Comparison of ENCODE assay signal across 27 cellular contexts in genomic region chr7:114279901-114280300, GRCh38.
"Had no signal": no experiment of that assay in that cellular context is flagged by ENCODE, and none has a peak within 500 bp of the region (broad histone marks: within the 10 kb centered on the region; RNA-seq: fewer than 3 reads in every experiment).

No MANE protein-coding gene starts in this region.

- DNase-seq: stimulated activated CD4-positive, alpha-beta T cell treated with anti-CD3 and anti-CD28 coated beads, Interleukin-2, amount 100 ng/mL, for 48 hours; stimulated activated CD4-positive, alpha-beta T cell treated with anti-CD3 and anti-CD28 coated beads, Interleukin-4, amount 100 ng/mL, for 1 hour; stimulated activated CD4-positive, alpha-beta T cell treated with anti-CD3 and anti-CD28 coated beads, Interleukin-4, amount 100 ng/mL, for 24 hours; stimulated activated CD4-positive, alpha-beta T cell treated with anti-CD3 and anti-CD28 coated beads, Interleukin-4, amount 100 ng/mL, for 4 hours; stimulated activated CD8-positive, alpha-beta memory T cell treated with anti-CD3 and anti-CD28 coated beads, Interleukin-4, amount 100 ng/mL, for 48 hours; stimulated activated naive B cell treated with anti-CD40 and anti-IgM and Interleukin-4, amounts not matched to agents 10 μg/mL and 1 μg/mL and 100 μg/mL, for 72 hours; stimulated activated naive CD4-positive, alpha-beta T cell; stimulated activated naive CD4-positive, alpha-beta T cell treated with Interleukin-2 at 50 U/mL for 16 hours; stimulated activated naive CD8-positive, alpha-beta T cell treated with anti-CD3 and anti-CD28 coated beads, Interleukin-15, amount 100 ng/mL, for 72 hours; stimulated activated naive CD8-positive, alpha-beta T cell treated with anti-CD3 and anti-CD28 coated beads, Interleukin-15, Interleukin-2, amounts not matched to agents 100 U/mL and 50 U/mL, for 24 hours; stomach; substantia nigra; testis; thyroid gland; tibial artery; transverse colon; trophoblast cell; upper lobe of left lung; upper lobe of right lung; uterus had no signal

- H3K27ac ChIP-seq: stomach, suprapubic skin, testis, thoracic aorta, thyroid gland, tibial artery, tibial nerve, transverse colon, upper lobe of left lung, upper lobe of right lung, uterus, vagina had no signal

- FAIRE-seq: urothelium cell line had no signal

- H3K9me3 ChIP-seq: stomach, suprapubic skin, testis, thoracic aorta, thyroid gland, tibial artery, tibial nerve, transverse colon, upper lobe of left lung, upper lobe of right lung, uterus, vagina had no signal

- ATAC-seq: stimulated activated effector memory CD8-positive, alpha-beta T cell treated with anti-CD3 and anti-CD28 coated beads, Interleukin-12 subunit alpha, Interleukin-12 subunit beta, amount 100 ng/mL, for 72 hours; stimulated activated memory B cell treated with anti-CD40 and anti-IgM and Interleukin-4, amounts not matched to agents 10 μg/mL and 1 μg/mL and 100 μg/mL, for 72 hours; stimulated activated naive B cell treated with anti-CD40 and anti-IgM and Interleukin-4, amounts not matched to agents 10 μg/mL and 1 μg/mL and 100 μg/mL, for 72 hours; stimulated activated naive CD8-positive, alpha-beta T cell treated with anti-CD3 and anti-CD28 coated beads, Interleukin-15, amount 100 ng/mL, for 72 hours; stimulated activated naive CD8-positive, alpha-beta T cell treated with anti-CD3 and anti-CD28 coated beads, Interleukin-15, Interleukin-2, amounts not matched to agents 100 U/mL and 50 U/mL, for 24 hours; upper lobe of right lung had no signal

- H3K36me3 ChIP-seq: stomach, suprapubic skin, thoracic aorta, thyroid gland, tibial artery, tibial nerve, transverse colon, upper lobe of left lung, upper lobe of right lung, uterus, vagina had no signal

- H3K4me3 ChIP-seq: stomach, suprapubic skin, testis, thoracic aorta, thyroid gland, tibial artery, tibial nerve, transverse colon, upper lobe of left lung, upper lobe of right lung, uterus, vagina had no signal

- H3K4me1 ChIP-seq: stomach, suprapubic skin, testis, thyroid gland, tibial artery, tibial nerve, transverse colon, upper lobe of left lung, upper lobe of right lung, uterus, vagina had no signal
